In the genomic region with DNA sequence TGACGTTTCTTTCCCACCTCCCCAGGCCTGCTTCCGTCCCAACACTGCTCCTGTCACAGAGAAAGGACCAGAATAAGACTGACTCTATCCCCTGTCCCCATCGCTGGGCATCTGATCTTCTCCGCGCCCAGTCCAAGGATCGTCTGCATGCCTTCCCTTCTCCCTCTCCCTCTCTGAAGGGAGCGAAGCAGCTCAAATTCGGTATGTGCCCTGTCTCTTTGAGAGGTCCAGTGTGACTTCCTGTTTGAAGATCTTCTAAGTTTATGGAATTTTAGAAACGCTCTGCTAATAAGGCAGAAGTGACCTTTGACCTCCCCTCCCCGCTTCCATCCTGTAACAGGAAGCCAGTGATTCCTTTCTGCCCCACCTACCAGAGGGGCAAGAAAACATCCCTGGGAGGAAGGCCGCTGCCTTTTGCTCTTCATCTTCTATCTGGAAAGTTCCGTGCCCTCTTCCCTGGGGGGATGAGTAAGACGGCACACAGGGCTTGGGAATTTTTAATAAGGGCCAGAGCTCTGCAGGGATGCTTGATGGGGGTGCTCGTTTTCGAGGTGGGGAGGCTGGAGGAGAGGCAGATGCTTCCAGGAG, we compare ENCODE assay signal across 13 cellular contexts. TPM values are rescaled to one million over a fixed set of nuclear protein-coding genes. Genes with fewer than 3 reads are reported as not detected.
DNase-seq lines count a peak whose midpoint lies in the region; ATAC-seq and TF ChIP-seq lines count a peak whose summit lies in the region.
"Had no signal": no experiment of that assay in that cellular context is flagged by ENCODE, and none has a peak within 500 bp of the region (broad histone marks: within the 10 kb centered on the region; RNA-seq: fewer than 3 reads in every experiment).

No MANE protein-coding gene starts in this region.

- H4K20me1 ChIP-seq in fibroblast of lung (ENCODE audit: control insufficient read depth, extremely low read depth, insufficient read depth, low read length): no peaks in the 10 kb centered on the region

- TF ChIP-seq POLR2A in tibial nerve (IDR thresholded peaks at IDR 0.05): no peak

- H3K4me1 Mint-ChIP-seq in T-helper 17 cell (no peaks in the 10 kb centered on the region), mesothelial cell of epicardium (peaks cover 13% of the 10 kb centered on the region)

- H3K9ac ChIP-seq in fibroblast of lung (ENCODE audit: insufficient read depth, low read length): no peak overlapping the region

- H3K36me3 ChIP-seq in fibroblast of lung (ENCODE audit: control insufficient read depth, insufficient read depth, low read length): no peaks in the 10 kb centered on the region
- H3K36me3 ChIP-seq in tibial nerve: no peaks in the 10 kb centered on the region

- ATAC-seq in T-helper 17 cell (no peak), GM21515 (IDR thresholded peaks at IDR 0.05; ENCODE audit: unreplicated experiment) (no peak)

- no peak overlapping the region for H3K27ac Mint-ChIP-seq in T-helper 17 cell
- peak overlapping the region; percentile 64 for H3K27ac Mint-ChIP-seq in mesothelial cell of epicardium
- H3K27ac Mint-ChIP-seq: activated B cell treated with CpG ODN at 0.5 μM for 24 hours had no signal

- DNase-seq in T-helper 17 cell: no peak
- peak in 1 of 2 donors; percentile 7 for DNase-seq in fibroblast of lung (ENCODE audit: low read depth in 2 of 2)
- DNase-seq in mesothelial cell of epicardium (ENCODE audit: low spot score in 2 of 2, unreplicated experiment in 2 of 2): no peak
- no peak for DNase-seq in tibial nerve (ENCODE audit: low spot score in 2 of 2)
- no peak for DNase-seq in coronary artery (ENCODE audit: low spot score)
- DNase-seq in RKO (ENCODE audit: low spot score): no peak
- no peak for DNase-seq in DMS 273 (lab: John Stamatoyannopoulos, UW; ENCODE audit: unreplicated experiment)
- DNase-seq: activated B cell treated with CpG ODN at 0.5 μM for 24 hours had no signal

- H3K36me3 Mint-ChIP-seq in T-helper 17 cell (ENCODE audit: low read depth) (no peaks in the 10 kb centered on the region), mesothelial cell of epicardium (peaks cover 2% of the 10 kb centered on the region)

- no peak overlapping the region for H3K4me2 ChIP-seq in fibroblast of lung (ENCODE audit: extremely low read depth, insufficient read depth, low read length)

- TF ChIP-seq CTCF in fibroblast of lung (conservative IDR thresholded peaks at IDR 0.05 in 1 of 2, IDR thresholded peaks at IDR 0.05 in 1 of 2; ENCODE audit: low read depth in 1 of 2, low read length in 2 of 2) (no peak), mesothelial cell of epicardium (IDR thresholded peaks at IDR 0.05; ENCODE audit: unreplicated experiment) (no peak), tibial nerve (IDR thresholded peaks at IDR 0.05) (no peak), coronary artery (IDR thresholded peaks at IDR 0.05) (no peak)

- H2AFZ ChIP-seq in fibroblast of lung (ENCODE audit: low read length): peak overlapping the region; percentile 34

- H3K9me3 ChIP-seq in T-helper 17 cell (ENCODE audit: control insufficient read depth, low read length, poor library complexity, severe bottlenecking): no peaks in the 10 kb centered on the region
- H3K9me3 ChIP-seq in fibroblast of lung (ENCODE audit: control insufficient read depth, insufficient read depth, low read depth, low read length): no peaks in the 10 kb centered on the region
- peaks cover 0 to 31% (median 2%) of the 10 kb centered on the region in 4 donors for H3K9me3 ChIP-seq in tibial nerve

- H3K27me3 Mint-ChIP-seq in T-helper 17 cell: no peaks in the 10 kb centered on the region
- H3K27me3 Mint-ChIP-seq in mesothelial cell of epicardium (ENCODE audit: low read depth): no peaks in the 10 kb centered on the region

- H3K79me2 ChIP-seq in fibroblast of lung (ENCODE audit: control insufficient read depth, insufficient read depth, low read length): no peaks in the 10 kb centered on the region

- H3K27me3 ChIP-seq in fibroblast of lung (ENCODE audit: control insufficient read depth, insufficient read depth, low read length): no peaks in the 10 kb centered on the region
- H3K27me3 ChIP-seq in tibial nerve: no peaks in the 10 kb centered on the region

- peaks cover 25% of the 10 kb centered on the region for H3K9me3 Mint-ChIP-seq in mesothelial cell of epicardium

- H3K27ac ChIP-seq in fibroblast of lung (ENCODE audit: insufficient read depth, low read length): peak overlapping the region; percentile 41
- peak overlapping the region in 3 of 4 donors; percentile 34 to 77 (median 70) for H3K27ac ChIP-seq in tibial nerve
- peak overlapping the region in 1 of 2 donors; percentile 46 for H3K27ac ChIP-seq in coronary artery

- H3K4me3 ChIP-seq in fibroblast of lung (replicated peaks in 1 of 4; ENCODE audit: control extremely low read depth in 1 of 4, insufficient read depth in 1 of 4, low read depth in 3 of 4, low read length in 4 of 4) (no peak overlapping the region), tibial nerve (no peak overlapping the region), coronary artery (no peak overlapping the region)

- H3K4me3 Mint-ChIP-seq in T-helper 17 cell (peak overlapping the region; percentile 22), mesothelial cell of epicardium (no peak overlapping the region)
- H3K4me3 Mint-ChIP-seq: activated B cell treated with CpG ODN at 0.5 μM for 24 hours had no signal

- 50 to 58% methylated on average over 15 of the region's 15 CpGs for WGBS in tibial nerve, 2 donors

- TF ChIP-seq EP300 in tibial nerve (IDR thresholded peaks at IDR 0.05): no peak

- H3K4me1 ChIP-seq in fibroblast of lung (ENCODE audit: control insufficient read depth, extremely low read depth, insufficient read depth, low read length) (peaks cover 2% of the 10 kb centered on the region), tibial nerve (peaks cover 0 to 23% (median 12%) of the 10 kb centered on the region in 4 donors)

RNA-seq across cellular contexts. Expression of a gene that starts 40.7 kb away (rescaled TPM):
- total RNA-seq in T-helper 17 cell (10 to 100 TPM; 66.4 to 90.1 TPM), fibroblast of lung (not detected in 2 replicates), mesothelial cell of epicardium (61.4 to 122 TPM (median 69.3 TPM) in 3 replicates), tibial nerve (not detected)
- not detected in 2 replicates for polyA plus RNA-seq in fibroblast of lung
- not detected in 2 replicates for polyA plus RNA-seq in fibroblast of lung (2012)
- under 0.01 TPM in 1 of 2 replicates, not detected in the other for polyA minus RNA-seq in fibroblast of lung (ENCODE audit: low replicate concordance)
- total RNA-seq: NCI-H460, occipital lobe had no signal
- polyA plus RNA-seq: esophagus, keratinocyte had no signal

Comparison
In these comparisons a context has a peak if more than half of its experiments do, and no peak if none do; other contexts are left out.
1. RNA of a gene that starts 40.7 kb away (total RNA-seq): 66.4 to 90.1 TPM in T-helper 17 cell and 61.4 to 122 TPM in mesothelial cell of epicardium; not detected in fibroblast of lung and not detected in tibial nerve; every median in the first group is over 10 times any median in the second.